Comparison of ENCODE assay signal across 20 cellular contexts in genomic region chr17:3792481-3792880, GRCh38. TPM values are rescaled to one million over a fixed set of nuclear protein-coding genes. Genes with fewer than 3 reads are reported as not detected.
DNase-seq lines count a peak whose midpoint lies in the region; ATAC-seq, FAIRE-seq and TF ChIP-seq lines count a peak whose summit lies in the region.
"Had no signal": no experiment of that assay in that cellular context is flagged by ENCODE, and none has a peak within 500 bp of the region (broad histone marks: within the 10 kb centered on the region; RNA-seq: fewer than 3 reads in every experiment).

No MANE protein-coding gene starts in this region.

- no peak overlapping the region for H2BK12ac ChIP-seq in neuronal stem cell (ENCODE audit: low read length)

- no peak overlapping the region for H3K18ac ChIP-seq in neuronal stem cell (ENCODE audit: low read length)

- H2BK15ac ChIP-seq in neuronal stem cell (ENCODE audit: low read length): no peak overlapping the region

- no peaks in the 10 kb centered on the region for H3K9me3 ChIP-seq in right lobe of liver
- H3K9me3 ChIP-seq in HepG2 (ENCODE audit: low read length): no peaks in the 10 kb centered on the region
- peaks cover 0 to 3% of the 10 kb centered on the region in 2 donors for H3K9me3 ChIP-seq in neuronal stem cell (replicated peaks in 1 of 2; ENCODE audit: control insufficient read depth in 2 of 2, insufficient read depth in 1 of 2, low read depth in 1 of 2, low read length in 2 of 2)
- H3K9me3 ChIP-seq in small intestine (ENCODE audit: control insufficient read depth, low read depth): no peaks in the 10 kb centered on the region
- H3K9me3 ChIP-seq: BLaER1 treated with 17β-estradiol and CSF1 and Interleukin-3, amounts not matched to agents 10 nM and 100 nM; MG63; SK-N-SH had no signal

- no peaks in the 10 kb centered on the region for H3K79me2 ChIP-seq in HepG2 (ENCODE audit: insufficient read depth, low read length)

- H2AFZ ChIP-seq in HepG2 (ENCODE audit: low read length): no peak overlapping the region
- H2AFZ ChIP-seq in neuronal stem cell (ENCODE audit: low read length): peak overlapping the region; percentile 27

- TF ChIP-seq POLR2A in right lobe of liver (IDR thresholded peaks at IDR 0.05): no peak
- TF ChIP-seq POLR2A in HepG2 (IDR thresholded peaks at IDR 0.05; ENCODE audit: insufficient read depth in 1 of 2, low read depth in 2 of 2, low read length in 2 of 2): no peak

- no peak overlapping the region for H3K27ac ChIP-seq in right lobe of liver
- no peak overlapping the region for H3K27ac ChIP-seq in HepG2 (ENCODE audit: extremely low read length, insufficient read depth, low read length)
- peak overlapping the region in 28 of 59 donors; percentile 10 to 75 (median 46) for H3K27ac ChIP-seq in dorsolateral prefrontal cortex
- no peak overlapping the region for H3K27ac ChIP-seq in neuronal stem cell (replicated peaks; ENCODE audit: low read length)
- H3K27ac ChIP-seq in small intestine (ENCODE audit: low read depth in 1 of 2, low read length in 1 of 2): no peak overlapping the region
- H3K27ac ChIP-seq: BLaER1 treated with 17β-estradiol and CSF1 and Interleukin-3, amounts not matched to agents 10 nM and 100 nM; cardiac muscle cell had no signal

- POLR2A ChIA-PET in HepG2 (lab: Yijun Ruan, JAX): interaction anchor here (4.1 kb wide), 1 partner anchor 13 kb away, joined by 39 read pairs; no protein-coding TSS in a partner anchor

- no peak overlapping the region for H3K4ac ChIP-seq in neuronal stem cell (ENCODE audit: low read length)

- no peak overlapping the region for H3K4me3 ChIP-seq in right lobe of liver
- H3K4me3 ChIP-seq in HepG2 (replicated peaks in 1 of 3; ENCODE audit: insufficient read depth in 1 of 3, low read depth in 2 of 3, low read length in 3 of 3): no peak overlapping the region
- H3K4me3 ChIP-seq in dorsolateral prefrontal cortex: peak overlapping the region in 4 of 59 donors; percentile 5 to 21 (median 13)
- H3K4me3 ChIP-seq in neuronal stem cell (ENCODE audit: low read length in 2 of 2): no peak overlapping the region
- H3K4me3 ChIP-seq in small intestine (ENCODE audit: low read depth in 1 of 2, low read length in 2 of 2): no peak overlapping the region
- H3K4me3 ChIP-seq: BLaER1 treated with 17β-estradiol and CSF1 and Interleukin-3, amounts not matched to agents 10 nM and 100 nM; cardiac muscle cell; MG63 had no signal

- no peaks in the 10 kb centered on the region for H3K4me1 ChIP-seq in right lobe of liver
- peaks cover 44% of the 10 kb centered on the region for H3K4me1 ChIP-seq in HepG2 (ENCODE audit: insufficient read depth, low read length)
- peaks cover 5 to 8% of the 10 kb centered on the region in 2 donors for H3K4me1 ChIP-seq in neuronal stem cell (ENCODE audit: control insufficient read depth in 2 of 2, insufficient read depth in 1 of 2, low read depth in 1 of 2, low read length in 2 of 2)
- H3K4me1 ChIP-seq in small intestine (ENCODE audit: control insufficient read depth in 2 of 2, insufficient read depth in 1 of 2, low read depth in 1 of 2, low read length in 1 of 2): no peaks in the 10 kb centered on the region

- no peak overlapping the region for H4K8ac ChIP-seq in neuronal stem cell (ENCODE audit: low read depth, low read length)

- H2AK5ac ChIP-seq in neuronal stem cell (ENCODE audit: low read depth, low read length): no peak overlapping the region

- WGBS in right lobe of liver (ENCODE audit: insufficient coverage, low coverage, low lambda C conversion rate, missing lambda C conversion rate): 37% methylated on average over 6 of the region's 6 CpGs
- WGBS in HepG2 (ENCODE audit: low lambda C conversion rate): 95% methylated on average over 6 of the region's 6 CpGs
- WGBS in neuronal stem cell (ENCODE audit: extremely low coverage in 2 of 2, insufficient read length in 2 of 2, insufficient replicate concordance in 1 of 2), 2 donors: no CpG with 5 or more reads among the region's 6 CpGs
- 65 to 73% (median 73%) methylated on average over 6 of the region's 6 CpGs for WGBS in small intestine, 3 donors

- H4K91ac ChIP-seq in neuronal stem cell (ENCODE audit: low read depth, low read length, poor library complexity): no peak overlapping the region

- ATAC-seq in right lobe of liver (peak; percentile 31 to 72 (median 64)), HepG2 (no peak), HG03432 (IDR thresholded peaks at IDR 0.05; ENCODE audit: unreplicated experiment) (no peak)
- ATAC-seq: HCT116 had no signal

- no peak for TF ChIP-seq EP300 in HepG2 (IDR thresholded peaks at IDR 0.05; ENCODE audit: low read depth in 2 of 2, low read length in 2 of 2)
- TF ChIP-seq EP300 in HepG2 (CRISPR knock-in tag; IDR thresholded peaks at IDR 0.05; ENCODE audit: borderline replicate concordance): no peak

- CTCF ChIA-PET in HepG2 (lab: Yijun Ruan, JAX; ENCODE audit: low intra/inter-chr PET ratio, low total read pairs): no interaction called here

- no peak for DNase-seq in right lobe of liver
- no peak for DNase-seq in HepG2 (ENCODE audit: low spot score)
- DNase-seq in dorsolateral prefrontal cortex: peak in 7 of 10 donors; percentile 40 to 76 (median 63)
- DNase-seq in neuronal stem cell (ENCODE audit: low spot score): no peak
- no peak for DNase-seq in GM19240 (ENCODE audit: insufficient read length, low spot score)
- DNase-seq in LoVo (ENCODE audit: low spot score): no peak
- no peak for DNase-seq in small intestine
- DNase-seq: activated CD4-positive, alpha-beta T cell treated with anti-CD3 and anti-CD28 coated beads, Interleukin-2, amount 50 U/mL, for 4 hours; activated CD8-positive, alpha-beta memory T cell treated with anti-CD3 and anti-CD28 coated beads, Interleukin-2, amount 50 U/mL, for 48 hours; MG63; NCI-H187; NCI-H345; SK-N-SH; stimulated activated CD8-positive, alpha-beta memory T cell treated with anti-CD3 and anti-CD28 coated beads, Interleukin-4, amount 100 ng/mL, for 48 hours had no signal

- FAIRE-seq in HepG2 (lab: Jason Lieb, UNC) (no peak), small intestine (lab: Jason Lieb, UNC) (no peak)
- FAIRE-seq: D721Med, GM18507 had no signal

- no peak overlapping the region for H3K4me2 ChIP-seq in HepG2 (ENCODE audit: low read depth, low read length)
- H3K4me2 ChIP-seq in neuronal stem cell (ENCODE audit: insufficient read depth, low read length, poor library complexity, severe bottlenecking): no peak overlapping the region

- intact Hi-C loops in right lobe of liver (cut with DNase I) (no loop called here), HepG2 (cut with micrococcal nuclease; ENCODE audit: unreplicated experiment) (no loop called here), dorsolateral prefrontal cortex (cut with DNase I) (no loop called here)

- H2BK5ac ChIP-seq in neuronal stem cell (ENCODE audit: low read length): no peak overlapping the region

- H3K36me3 ChIP-seq in right lobe of liver (no peaks in the 10 kb centered on the region), HepG2 (replicated peaks in 1 of 2; ENCODE audit: control insufficient read depth in 1 of 2, insufficient read depth in 2 of 2, low read length in 2 of 2) (no peaks in the 10 kb centered on the region), neuronal stem cell (replicated peaks in 1 of 2; ENCODE audit: control insufficient read depth in 2 of 2, insufficient read depth in 2 of 2, low read length in 2 of 2) (peaks cover 0 to 4% of the 10 kb centered on the region in 2 donors), small intestine (ENCODE audit: control insufficient read depth in 2 of 2, insufficient read depth in 2 of 2, low read length in 2 of 2) (no peaks in the 10 kb centered on the region)
- H3K36me3 ChIP-seq: BLaER1 treated with 17β-estradiol and CSF1 and Interleukin-3, amounts not matched to agents 10 nM and 100 nM; cardiac muscle cell; MG63 had no signal

- H3K27me3 ChIP-seq in right lobe of liver: no peaks in the 10 kb centered on the region
- no peaks in the 10 kb centered on the region for H3K27me3 ChIP-seq in HepG2 (ENCODE audit: control insufficient read depth in 1 of 2, insufficient read depth in 2 of 2, low read length in 2 of 2)
- no peaks in the 10 kb centered on the region for H3K27me3 ChIP-seq in dorsolateral prefrontal cortex
- peaks cover 0 to 3% (median 0%) of the 10 kb centered on the region in 3 experiments for H3K27me3 ChIP-seq in neuronal stem cell (ENCODE audit: control insufficient read depth in 3 of 3, insufficient read depth in 3 of 3, low read depth in 1 of 3, low read length in 3 of 3)
- H3K27me3 ChIP-seq in small intestine (ENCODE audit: control insufficient read depth in 2 of 2, insufficient read depth in 2 of 2, low read length in 2 of 2): no peaks in the 10 kb centered on the region
- H3K27me3 ChIP-seq: BLaER1 treated with 17β-estradiol and CSF1 and Interleukin-3, amounts not matched to agents 10 nM and 100 nM; cardiac muscle cell; MG63 had no signal

- no peak overlapping the region for H3K23ac ChIP-seq in neuronal stem cell (ENCODE audit: low read depth, low read length, poor library complexity)

- in situ Hi-C loops in HepG2 (cut with HindIII; ENCODE audit: extremely low pct_ligation_motif_present, low pct_unique_long_range_greater_than_20kb): no loop called here

- TF ChIP-seq CTCF in right lobe of liver (IDR thresholded peaks at IDR 0.05): no peak
- no peak for TF ChIP-seq CTCF in HepG2 (CRISPR knock-in tag; IDR thresholded peaks at IDR 0.05)
- peak in 2 of 56 donors; percentile 9 for TF ChIP-seq CTCF in dorsolateral prefrontal cortex (IDR thresholded peaks at IDR 0.05 in 54 of 56, conservative IDR thresholded peaks at IDR 0.05 in 2 of 56; ENCODE audit: low read depth in 1 of 56, partially characterized antibody in 56 of 56)

- no peak overlapping the region for H3K9ac ChIP-seq in HepG2 (ENCODE audit: insufficient read depth, low read depth, low read length)
- no peak overlapping the region for H3K9ac ChIP-seq in neuronal stem cell (ENCODE audit: low read depth, low read length, poor library complexity)
- H3K9ac ChIP-seq: BLaER1 treated with 17β-estradiol and CSF1 and Interleukin-3, amounts not matched to agents 10 nM and 100 nM; SK-N-SH had no signal

- no peaks in the 10 kb centered on the region for H4K20me1 ChIP-seq in HepG2 (ENCODE audit: insufficient read depth, low read length)
- H4K20me1 ChIP-seq: BLaER1 treated with 17β-estradiol and CSF1 and Interleukin-3, amounts not matched to agents 10 nM and 100 nM had no signal

- H3K79me1 ChIP-seq in neuronal stem cell (ENCODE audit: low read depth, low read length): no peaks in the 10 kb centered on the region

- no peak overlapping the region for H3K14ac ChIP-seq in neuronal stem cell (ENCODE audit: low read length)

- H2BK120ac ChIP-seq in neuronal stem cell (ENCODE audit: low read depth, low read length): no peak overlapping the region

- no TSS peak for BruUV-seq in HepG2 (replicated peaks; lab: Mats Ljungman, UMichigan)

- no peak for TF ChIP-seq RAD21 in HepG2 (CRISPR knock-in tag; IDR thresholded peaks at IDR 0.05)

RNA-seq across cellular contexts. Expression of gene ITGAE, which starts 8.5 kb away (rescaled TPM):
- total RNA-seq in right lobe of liver (1 to 10 TPM; 5.4 to 7.7 (median 5.8) TPM), HepG2 (2016; rRNA removed; fragmentation: Illumina TruSeq; extraction: Trizol) (49.0 and 56.3 TPM in 2 replicates), dorsolateral prefrontal cortex (10 to 100 TPM; 11.5 to 27.0 (median 18.3) TPM)
- 99.2 and 118 TPM in 2 replicates for total RNA-seq in HepG2 (2016; cell fraction: cytosol; rRNA removed; fragmentation: Illumina TruSeq; extraction: Trizol; ENCODE audit: low read depth)
- 54.9 and 56.5 TPM in 2 replicates for total RNA-seq in HepG2 (2016; cell fraction: insoluble cytoplasmic fraction; rRNA removed; fragmentation: Illumina TruSeq; extraction: Trizol)
- total RNA-seq in HepG2 (2016; cell fraction: membrane; rRNA removed; fragmentation: Illumina TruSeq; extraction: Trizol): 121 and 124 TPM in 2 replicates
- total RNA-seq in HepG2 (2016; cell fraction: nucleus; rRNA removed; fragmentation: Illumina TruSeq; extraction: Trizol): 18.5 and 22.4 TPM in 2 replicates
- polyA plus RNA-seq in HepG2 (2011; rRNA removed) (38.2 and 42.3 TPM in 2 replicates), small intestine (10 to 100 TPM; 39.4 to 57.8 (median 45.0) TPM)
- 28.2 and 31.0 TPM in 2 replicates for polyA plus RNA-seq in HepG2 (2011; cell fraction: cytosol; rRNA removed)
- polyA plus RNA-seq in HepG2 (2011; cell fraction: nucleus; rRNA removed): 13.3 and 15.2 TPM in 2 replicates
- polyA plus RNA-seq in HepG2 (2012): 19.1 and 24.6 TPM in 2 replicates
- polyA plus RNA-seq in HepG2 (2016; cell fraction: cytosol; fragmentation: Illumina TruSeq; extraction: Trizol; ENCODE audit: low read depth): 110 and 139 TPM in 2 replicates
- 46.7 and 46.9 TPM in 2 replicates for polyA plus RNA-seq in HepG2 (2016; cell fraction: insoluble cytoplasmic fraction; fragmentation: Illumina TruSeq; extraction: Trizol; ENCODE audit: low read depth)
- 90.3 and 104 TPM in 2 replicates for polyA plus RNA-seq in HepG2 (2016; cell fraction: membrane; fragmentation: Illumina TruSeq; extraction: Trizol; ENCODE audit: low read depth)
- 36.8 and 38.1 TPM in 2 replicates for polyA plus RNA-seq in HepG2 (2016; cell fraction: nucleus; fragmentation: Illumina TruSeq; extraction: Trizol; ENCODE audit: insufficient read depth, low read depth)
- polyA minus RNA-seq in HepG2 (2011; rRNA and poly(A)+ RNA removed; ENCODE audit: low replicate concordance): 7.6 and 11.0 TPM in 2 replicates
- 2.8 and 3.8 TPM in 2 replicates for polyA minus RNA-seq in HepG2 (2011; cell fraction: cytosol; rRNA and poly(A)+ RNA removed)
- polyA minus RNA-seq in HepG2 (2011; cell fraction: nucleus; rRNA and poly(A)+ RNA removed): 11.7 and 12.6 TPM in 2 replicates
- polyA plus RNA-seq in neuronal stem cell (2013, experiment 1 of 2): 59.7 TPM
- polyA plus RNA-seq in neuronal stem cell (2013, experiment 2 of 2): 59.3 TPM

RNA-seq across cellular contexts. Expression of gene NCBP3, which starts 53.6 kb away (rescaled TPM):
- total RNA-seq in right lobe of liver: 10 to 100 TPM in 4 of 6 experiments, 1 to 10 TPM in 2; 8.6 to 15.1 (median 10.5) TPM
- total RNA-seq in HepG2 (2016; rRNA removed; fragmentation: Illumina TruSeq; extraction: Trizol): 20.6 and 24.8 TPM in 2 replicates
- total RNA-seq in HepG2 (2016; cell fraction: cytosol; rRNA removed; fragmentation: Illumina TruSeq; extraction: Trizol; ENCODE audit: low read depth): 3.9 and 4.8 TPM in 2 replicates
- total RNA-seq in HepG2 (2016; cell fraction: insoluble cytoplasmic fraction; rRNA removed; fragmentation: Illumina TruSeq; extraction: Trizol): 21.8 and 23.5 TPM in 2 replicates
- 7.8 and 9.5 TPM in 2 replicates for total RNA-seq in HepG2 (2016; cell fraction: membrane; rRNA removed; fragmentation: Illumina TruSeq; extraction: Trizol)
- total RNA-seq in HepG2 (2016; cell fraction: nucleus; rRNA removed; fragmentation: Illumina TruSeq; extraction: Trizol): 30.1 and 35.2 TPM in 2 replicates
- 16.6 and 19.5 TPM in 2 replicates for polyA plus RNA-seq in HepG2 (2011; rRNA removed)
- 4.6 and 5.5 TPM in 2 replicates for polyA plus RNA-seq in HepG2 (2011; cell fraction: cytosol; rRNA removed)
- polyA plus RNA-seq in HepG2 (2011; cell fraction: nucleus; rRNA removed): 27.4 and 36.6 TPM in 2 replicates
- 22.5 and 26.0 TPM in 2 replicates for polyA plus RNA-seq in HepG2 (2012)
- polyA plus RNA-seq in HepG2 (2016; cell fraction: cytosol; fragmentation: Illumina TruSeq; extraction: Trizol; ENCODE audit: low read depth): 1.2 and 1.9 TPM in 2 replicates
- polyA plus RNA-seq in HepG2 (2016; cell fraction: insoluble cytoplasmic fraction; fragmentation: Illumina TruSeq; extraction: Trizol; ENCODE audit: low read depth): 22.8 and 23.0 TPM in 2 replicates
- polyA plus RNA-seq in HepG2 (2016; cell fraction: membrane; fragmentation: Illumina TruSeq; extraction: Trizol; ENCODE audit: low read depth): 4.1 and 4.3 TPM in 2 replicates
- 77.0 and 80.1 TPM in 2 replicates for polyA plus RNA-seq in HepG2 (2016; cell fraction: nucleus; fragmentation: Illumina TruSeq; extraction: Trizol; ENCODE audit: insufficient read depth, low read depth)
- 8.7 and 10.7 TPM in 2 replicates for polyA minus RNA-seq in HepG2 (2011; rRNA and poly(A)+ RNA removed; ENCODE audit: low replicate concordance)
- 3.4 and 5.1 TPM in 2 replicates for polyA minus RNA-seq in HepG2 (2011; cell fraction: cytosol; rRNA and poly(A)+ RNA removed)
- 42.4 and 49.2 TPM in 2 replicates for polyA minus RNA-seq in HepG2 (2011; cell fraction: nucleus; rRNA and poly(A)+ RNA removed)
- 10 to 100 TPM; 27.5 to 72.2 (median 39.5) TPM for total RNA-seq in dorsolateral prefrontal cortex
- polyA plus RNA-seq in neuronal stem cell (2013, experiment 1 of 2): 32.2 TPM
- polyA plus RNA-seq in neuronal stem cell (2013, experiment 2 of 2): 31.9 TPM
- 10 to 100 TPM; 14.9 to 26.4 (median 15.9) TPM for polyA plus RNA-seq in small intestine

Comparison
In these comparisons a context has a peak if more than half of its experiments do, and no peak if none do; other contexts are left out.
1. ATAC-seq: peak in right lobe of liver (4 of 4); none in HepG2 (single experiment) and HG03432 (single experiment).
2. DNase-seq: peak in dorsolateral prefrontal cortex (7 of 10); none in right lobe of liver (0 of 3), HepG2 (single experiment), neuronal stem cell (single experiment), GM19240 (single experiment), LoVo (single experiment) and small intestine (single experiment).